Comparison of ENCODE assay signal across 1 cellular context in genomic region chr1:153518562-153518961, GRCh38.
TF ChIP-seq lines count a peak whose summit lies in the region.

No MANE protein-coding gene starts in this region.

TF ChIP-seq in HepG2, 621 proteins besides CTCF, POLR2A, EP300 and RAD21:
- TF ChIP-seq E2F2 (CRISPR knock-in tag; IDR thresholded peaks at IDR 0.05; ENCODE audit: borderline replicate concordance), result no peak
- TF ChIP-seq ARHGAP35 (CRISPR knock-in tag; IDR thresholded peaks at IDR 0.05; ENCODE audit: borderline replicate concordance), result no peak
- TF ChIP-seq CEBPB (IDR thresholded peaks at IDR 0.05; ENCODE audit: borderline replicate concordance, low read depth, low read length), result peak; percentile 12; the same call in 1 of the 2 replicates
- TF ChIP-seq TBX3 (IDR thresholded peaks at IDR 0.05; ENCODE audit: borderline replicate concordance), result no peak
- TF ChIP-seq ZNF703 (CRISPR knock-in tag; IDR thresholded peaks at IDR 0.05; ENCODE audit: borderline replicate concordance), result no peak
TF ChIP-seq in HepG2: peak in this region for 1.
